ENCODE assay signal across 1 cellular context in the genomic region with DNA sequence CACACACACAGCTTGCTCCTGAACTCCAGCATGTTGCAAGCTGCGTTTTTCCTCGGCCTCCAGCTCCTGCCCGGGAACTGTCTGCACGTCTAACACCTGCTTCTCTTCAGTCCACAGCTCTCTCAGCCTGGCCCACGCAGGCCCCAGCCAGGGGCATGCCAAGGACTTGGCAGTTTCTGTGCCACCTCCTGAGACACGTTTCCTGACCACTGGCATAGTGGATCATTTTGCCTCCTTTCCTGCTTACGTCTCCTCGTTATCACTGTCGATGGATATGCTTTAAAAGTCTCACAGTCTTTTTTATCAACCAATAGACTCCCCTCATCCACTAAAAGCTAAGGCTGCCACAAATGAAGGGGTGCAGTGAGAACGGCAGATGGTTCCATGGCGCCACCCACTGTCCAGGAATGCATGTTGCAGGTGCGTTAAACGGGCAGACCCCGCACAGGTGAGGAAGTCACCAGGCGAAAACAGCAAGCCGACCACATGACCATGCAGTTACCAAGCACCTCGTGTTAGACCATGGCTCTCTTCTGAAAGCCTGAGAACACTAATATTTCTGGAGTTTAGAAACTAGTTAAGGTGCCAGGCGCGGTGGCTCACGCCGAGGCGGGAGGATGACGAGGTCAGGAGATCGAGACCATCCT.
A peak's percentile ranks its signal among the peaks of the same experiment; 100 is the strongest.
TF ChIP-seq lines count a peak whose summit lies in the region.

No MANE protein-coding gene starts in this region.

TF ChIP-seq in WTC11, 78 proteins besides CTCF, POLR2A, EP300 and RAD21 (continued from another document and continues in another):
- TF ChIP-seq, protein P1, sequence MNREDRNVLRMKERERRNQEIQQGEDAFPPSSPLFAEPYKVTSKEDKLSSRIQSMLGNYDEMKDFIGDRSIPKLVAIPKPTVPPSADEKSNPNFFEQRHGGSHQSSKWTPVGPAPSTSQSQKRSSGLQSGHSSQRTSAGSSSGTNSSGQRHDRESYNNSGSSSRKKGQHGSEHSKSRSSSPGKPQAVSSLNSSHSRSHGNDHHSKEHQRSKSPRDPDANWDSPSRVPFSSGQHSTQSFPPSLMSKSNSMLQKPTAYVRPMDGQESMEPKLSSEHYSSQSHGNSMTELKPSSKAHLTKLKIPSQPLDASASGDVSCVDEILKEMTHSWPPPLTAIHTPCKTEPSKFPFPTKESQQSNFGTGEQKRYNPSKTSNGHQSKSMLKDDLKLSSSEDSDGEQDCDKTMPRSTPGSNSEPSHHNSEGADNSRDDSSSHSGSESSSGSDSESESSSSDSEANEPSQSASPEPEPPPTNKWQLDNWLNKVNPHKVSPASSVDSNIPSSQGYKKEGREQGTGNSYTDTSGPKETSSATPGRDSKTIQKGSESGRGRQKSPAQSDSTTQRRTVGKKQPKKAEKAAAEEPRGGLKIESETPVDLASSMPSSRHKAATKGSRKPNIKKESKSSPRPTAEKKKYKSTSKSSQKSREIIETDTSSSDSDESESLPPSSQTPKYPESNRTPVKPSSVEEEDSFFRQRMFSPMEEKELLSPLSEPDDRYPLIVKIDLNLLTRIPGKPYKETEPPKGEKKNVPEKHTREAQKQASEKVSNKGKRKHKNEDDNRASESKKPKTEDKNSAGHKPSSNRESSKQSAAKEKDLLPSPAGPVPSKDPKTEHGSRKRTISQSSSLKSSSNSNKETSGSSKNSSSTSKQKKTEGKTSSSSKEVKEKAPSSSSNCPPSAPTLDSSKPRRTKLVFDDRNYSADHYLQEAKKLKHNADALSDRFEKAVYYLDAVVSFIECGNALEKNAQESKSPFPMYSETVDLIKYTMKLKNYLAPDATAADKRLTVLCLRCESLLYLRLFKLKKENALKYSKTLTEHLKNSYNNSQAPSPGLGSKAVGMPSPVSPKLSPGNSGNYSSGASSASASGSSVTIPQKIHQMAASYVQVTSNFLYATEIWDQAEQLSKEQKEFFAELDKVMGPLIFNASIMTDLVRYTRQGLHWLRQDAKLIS (CRISPR knock-in tag; IDR thresholded peaks at IDR 0.05; ENCODE audit: borderline replicate concordance), result no peak
- TF ChIP-seq ELF4 (CRISPR knock-in tag; IDR thresholded peaks at IDR 0.05; ENCODE audit: low read depth) (no peak), NR1H2 (CRISPR knock-in tag; IDR thresholded peaks at IDR 0.05) (no peak), FOXK1 (CRISPR knock-in tag; IDR thresholded peaks at IDR 0.05) (peak; percentile 93), TEAD4 (CRISPR knock-in tag; IDR thresholded peaks at IDR 0.05) (peak; percentile 79; the same call in 1 of the 2 replicates), PRRX2 (CRISPR knock-in tag; IDR thresholded peaks at IDR 0.05) (no peak), RELA (CRISPR knock-in tag; IDR thresholded peaks at IDR 0.05; ENCODE audit: borderline replicate concordance) (no peak), JUN (CRISPR knock-in tag; IDR thresholded peaks at IDR 0.05) (no peak), ZNF396 (CRISPR knock-in tag; IDR thresholded peaks at IDR 0.05; ENCODE audit: borderline replicate concordance) (no peak), ESRRA (CRISPR knock-in tag; IDR thresholded peaks at IDR 0.05; ENCODE audit: borderline replicate concordance) (no peak), NR3C1 (CRISPR knock-in tag; conservative IDR thresholded peaks at IDR 0.05; ENCODE audit: low read depth) (no peak), ZNF423 (CRISPR knock-in tag; IDR thresholded peaks at IDR 0.05) (no peak), RORB (CRISPR knock-in tag; IDR thresholded peaks at IDR 0.05) (no peak), ETV6 (CRISPR knock-in tag; IDR thresholded peaks at IDR 0.05) (peak; percentile 97), ZNF263 (CRISPR knock-in tag; IDR thresholded peaks at IDR 0.05; ENCODE audit: low read depth) (no peak), CREM (CRISPR knock-in tag; IDR thresholded peaks at IDR 0.05) (no peak), ATF1 (CRISPR knock-in tag; IDR thresholded peaks at IDR 0.05) (no peak), TEAD1 (CRISPR knock-in tag; IDR thresholded peaks at IDR 0.05) (peak; percentile 85; the same call in 1 of the 2 replicates), MYBL2 (CRISPR knock-in tag; IDR thresholded peaks at IDR 0.05) (no peak), GRHL2 (CRISPR knock-in tag; IDR thresholded peaks at IDR 0.05; ENCODE audit: insufficient replicate concordance, severe bottlenecking) (no peak), ZNF219 (CRISPR knock-in tag; IDR thresholded peaks at IDR 0.05; ENCODE audit: borderline replicate concordance) (no peak), ZNF416 (CRISPR knock-in tag; IDR thresholded peaks at IDR 0.05) (no peak), ZNF671 (CRISPR knock-in tag; IDR thresholded peaks at IDR 0.05) (no peak), MXD4 (CRISPR knock-in tag; IDR thresholded peaks at IDR 0.05; ENCODE audit: borderline replicate concordance) (no peak), HMGA2 (CRISPR knock-in tag; IDR thresholded peaks at IDR 0.05) (no peak), FOXJ3 (CRISPR knock-in tag; IDR thresholded peaks at IDR 0.05; ENCODE audit: borderline replicate concordance) (no peak), CREB1 (CRISPR knock-in tag; IDR thresholded peaks at IDR 0.05) (no peak)
- TF ChIP-seq, protein P2, sequence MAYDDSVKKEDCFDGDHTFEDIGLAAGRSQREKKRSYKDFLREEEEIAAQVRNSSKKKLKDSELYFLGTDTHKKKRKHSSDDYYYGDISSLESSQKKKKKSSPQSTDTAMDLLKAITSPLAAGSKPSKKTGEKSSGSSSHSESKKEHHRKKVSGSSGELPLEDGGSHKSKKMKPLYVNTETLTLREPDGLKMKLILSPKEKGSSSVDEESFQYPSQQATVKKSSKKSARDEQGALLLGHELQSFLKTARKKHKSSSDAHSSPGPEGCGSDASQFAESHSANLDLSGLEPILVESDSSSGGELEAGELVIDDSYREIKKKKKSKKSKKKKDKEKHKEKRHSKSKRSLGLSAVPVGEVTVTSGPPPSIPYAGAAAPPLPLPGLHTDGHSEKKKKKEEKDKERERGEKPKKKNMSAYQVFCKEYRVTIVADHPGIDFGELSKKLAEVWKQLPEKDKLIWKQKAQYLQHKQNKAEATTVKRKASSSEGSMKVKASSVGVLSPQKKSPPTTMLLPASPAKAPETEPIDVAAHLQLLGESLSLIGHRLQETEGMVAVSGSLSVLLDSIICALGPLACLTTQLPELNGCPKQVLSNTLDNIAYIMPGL (CRISPR knock-in tag; IDR thresholded peaks at IDR 0.05), result no peak
- TF ChIP-seq, protein P3, sequence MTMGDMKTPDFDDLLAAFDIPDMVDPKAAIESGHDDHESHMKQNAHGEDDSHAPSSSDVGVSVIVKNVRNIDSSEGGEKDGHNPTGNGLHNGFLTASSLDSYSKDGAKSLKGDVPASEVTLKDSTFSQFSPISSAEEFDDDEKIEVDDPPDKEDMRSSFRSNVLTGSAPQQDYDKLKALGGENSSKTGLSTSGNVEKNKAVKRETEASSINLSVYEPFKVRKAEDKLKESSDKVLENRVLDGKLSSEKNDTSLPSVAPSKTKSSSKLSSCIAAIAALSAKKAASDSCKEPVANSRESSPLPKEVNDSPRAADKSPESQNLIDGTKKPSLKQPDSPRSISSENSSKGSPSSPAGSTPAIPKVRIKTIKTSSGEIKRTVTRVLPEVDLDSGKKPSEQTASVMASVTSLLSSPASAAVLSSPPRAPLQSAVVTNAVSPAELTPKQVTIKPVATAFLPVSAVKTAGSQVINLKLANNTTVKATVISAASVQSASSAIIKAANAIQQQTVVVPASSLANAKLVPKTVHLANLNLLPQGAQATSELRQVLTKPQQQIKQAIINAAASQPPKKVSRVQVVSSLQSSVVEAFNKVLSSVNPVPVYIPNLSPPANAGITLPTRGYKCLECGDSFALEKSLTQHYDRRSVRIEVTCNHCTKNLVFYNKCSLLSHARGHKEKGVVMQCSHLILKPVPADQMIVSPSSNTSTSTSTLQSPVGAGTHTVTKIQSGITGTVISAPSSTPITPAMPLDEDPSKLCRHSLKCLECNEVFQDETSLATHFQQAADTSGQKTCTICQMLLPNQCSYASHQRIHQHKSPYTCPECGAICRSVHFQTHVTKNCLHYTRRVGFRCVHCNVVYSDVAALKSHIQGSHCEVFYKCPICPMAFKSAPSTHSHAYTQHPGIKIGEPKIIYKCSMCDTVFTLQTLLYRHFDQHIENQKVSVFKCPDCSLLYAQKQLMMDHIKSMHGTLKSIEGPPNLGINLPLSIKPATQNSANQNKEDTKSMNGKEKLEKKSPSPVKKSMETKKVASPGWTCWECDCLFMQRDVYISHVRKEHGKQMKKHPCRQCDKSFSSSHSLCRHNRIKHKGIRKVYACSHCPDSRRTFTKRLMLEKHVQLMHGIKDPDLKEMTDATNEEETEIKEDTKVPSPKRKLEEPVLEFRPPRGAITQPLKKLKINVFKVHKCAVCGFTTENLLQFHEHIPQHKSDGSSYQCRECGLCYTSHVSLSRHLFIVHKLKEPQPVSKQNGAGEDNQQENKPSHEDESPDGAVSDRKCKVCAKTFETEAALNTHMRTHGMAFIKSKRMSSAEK (CRISPR knock-in tag; IDR thresholded peaks at IDR 0.05; ENCODE audit: borderline replicate concordance), result no peak
- TF ChIP-seq, protein P4, sequence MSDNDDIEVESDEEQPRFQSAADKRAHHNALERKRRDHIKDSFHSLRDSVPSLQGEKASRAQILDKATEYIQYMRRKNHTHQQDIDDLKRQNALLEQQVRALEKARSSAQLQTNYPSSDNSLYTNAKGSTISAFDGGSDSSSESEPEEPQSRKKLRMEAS (CRISPR knock-in tag; IDR thresholded peaks at IDR 0.05), result peak; percentile 92
- TF ChIP-seq, protein P5, sequence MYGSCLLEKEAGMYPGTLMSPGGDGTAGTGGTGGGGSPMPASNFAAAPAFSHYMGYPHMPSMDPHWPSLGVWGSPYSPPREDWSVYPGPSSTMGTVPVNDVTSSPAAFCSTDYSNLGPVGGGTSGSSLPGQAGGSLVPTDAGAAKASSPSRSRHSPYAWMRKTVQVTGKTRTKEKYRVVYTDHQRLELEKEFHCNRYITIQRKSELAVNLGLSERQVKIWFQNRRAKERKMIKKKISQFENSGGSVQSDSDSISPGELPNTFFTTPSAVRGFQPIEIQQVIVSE (CRISPR knock-in tag; IDR thresholded peaks at IDR 0.05; ENCODE audit: borderline replicate concordance), result no peak
- TF ChIP-seq, protein P6, sequence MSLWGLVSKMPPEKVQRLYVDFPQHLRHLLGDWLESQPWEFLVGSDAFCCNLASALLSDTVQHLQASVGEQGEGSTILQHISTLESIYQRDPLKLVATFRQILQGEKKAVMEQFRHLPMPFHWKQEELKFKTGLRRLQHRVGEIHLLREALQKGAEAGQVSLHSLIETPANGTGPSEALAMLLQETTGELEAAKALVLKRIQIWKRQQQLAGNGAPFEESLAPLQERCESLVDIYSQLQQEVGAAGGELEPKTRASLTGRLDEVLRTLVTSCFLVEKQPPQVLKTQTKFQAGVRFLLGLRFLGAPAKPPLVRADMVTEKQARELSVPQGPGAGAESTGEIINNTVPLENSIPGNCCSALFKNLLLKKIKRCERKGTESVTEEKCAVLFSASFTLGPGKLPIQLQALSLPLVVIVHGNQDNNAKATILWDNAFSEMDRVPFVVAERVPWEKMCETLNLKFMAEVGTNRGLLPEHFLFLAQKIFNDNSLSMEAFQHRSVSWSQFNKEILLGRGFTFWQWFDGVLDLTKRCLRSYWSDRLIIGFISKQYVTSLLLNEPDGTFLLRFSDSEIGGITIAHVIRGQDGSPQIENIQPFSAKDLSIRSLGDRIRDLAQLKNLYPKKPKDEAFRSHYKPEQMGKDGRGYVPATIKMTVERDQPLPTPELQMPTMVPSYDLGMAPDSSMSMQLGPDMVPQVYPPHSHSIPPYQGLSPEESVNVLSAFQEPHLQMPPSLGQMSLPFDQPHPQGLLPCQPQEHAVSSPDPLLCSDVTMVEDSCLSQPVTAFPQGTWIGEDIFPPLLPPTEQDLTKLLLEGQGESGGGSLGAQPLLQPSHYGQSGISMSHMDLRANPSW (CRISPR knock-in tag; conservative IDR thresholded peaks at IDR 0.05; ENCODE audit: low read depth), result no peak
- TF ChIP-seq, protein P7, sequence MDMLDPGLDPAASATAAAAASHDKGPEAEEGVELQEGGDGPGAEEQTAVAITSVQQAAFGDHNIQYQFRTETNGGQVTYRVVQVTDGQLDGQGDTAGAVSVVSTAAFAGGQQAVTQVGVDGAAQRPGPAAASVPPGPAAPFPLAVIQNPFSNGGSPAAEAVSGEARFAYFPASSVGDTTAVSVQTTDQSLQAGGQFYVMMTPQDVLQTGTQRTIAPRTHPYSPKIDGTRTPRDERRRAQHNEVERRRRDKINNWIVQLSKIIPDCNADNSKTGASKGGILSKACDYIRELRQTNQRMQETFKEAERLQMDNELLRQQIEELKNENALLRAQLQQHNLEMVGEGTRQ (CRISPR knock-in tag; IDR thresholded peaks at IDR 0.05), result peak; percentile 88
- TF ChIP-seq, protein P8, sequence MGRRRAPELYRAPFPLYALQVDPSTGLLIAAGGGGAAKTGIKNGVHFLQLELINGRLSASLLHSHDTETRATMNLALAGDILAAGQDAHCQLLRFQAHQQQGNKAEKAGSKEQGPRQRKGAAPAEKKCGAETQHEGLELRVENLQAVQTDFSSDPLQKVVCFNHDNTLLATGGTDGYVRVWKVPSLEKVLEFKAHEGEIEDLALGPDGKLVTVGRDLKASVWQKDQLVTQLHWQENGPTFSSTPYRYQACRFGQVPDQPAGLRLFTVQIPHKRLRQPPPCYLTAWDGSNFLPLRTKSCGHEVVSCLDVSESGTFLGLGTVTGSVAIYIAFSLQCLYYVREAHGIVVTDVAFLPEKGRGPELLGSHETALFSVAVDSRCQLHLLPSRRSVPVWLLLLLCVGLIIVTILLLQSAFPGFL (CRISPR knock-in tag; IDR thresholded peaks at IDR 0.05; ENCODE audit: borderline replicate concordance), result no peak
- TF ChIP-seq, protein P9, sequence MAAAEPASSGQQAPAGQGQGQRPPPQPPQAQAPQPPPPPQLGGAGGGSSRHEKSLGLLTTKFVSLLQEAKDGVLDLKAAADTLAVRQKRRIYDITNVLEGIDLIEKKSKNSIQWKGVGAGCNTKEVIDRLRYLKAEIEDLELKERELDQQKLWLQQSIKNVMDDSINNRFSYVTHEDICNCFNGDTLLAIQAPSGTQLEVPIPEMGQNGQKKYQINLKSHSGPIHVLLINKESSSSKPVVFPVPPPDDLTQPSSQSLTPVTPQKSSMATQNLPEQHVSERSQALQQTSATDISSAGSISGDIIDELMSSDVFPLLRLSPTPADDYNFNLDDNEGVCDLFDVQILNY (CRISPR knock-in tag; IDR thresholded peaks at IDR 0.05), result no peak
- TF ChIP-seq, protein P10, sequence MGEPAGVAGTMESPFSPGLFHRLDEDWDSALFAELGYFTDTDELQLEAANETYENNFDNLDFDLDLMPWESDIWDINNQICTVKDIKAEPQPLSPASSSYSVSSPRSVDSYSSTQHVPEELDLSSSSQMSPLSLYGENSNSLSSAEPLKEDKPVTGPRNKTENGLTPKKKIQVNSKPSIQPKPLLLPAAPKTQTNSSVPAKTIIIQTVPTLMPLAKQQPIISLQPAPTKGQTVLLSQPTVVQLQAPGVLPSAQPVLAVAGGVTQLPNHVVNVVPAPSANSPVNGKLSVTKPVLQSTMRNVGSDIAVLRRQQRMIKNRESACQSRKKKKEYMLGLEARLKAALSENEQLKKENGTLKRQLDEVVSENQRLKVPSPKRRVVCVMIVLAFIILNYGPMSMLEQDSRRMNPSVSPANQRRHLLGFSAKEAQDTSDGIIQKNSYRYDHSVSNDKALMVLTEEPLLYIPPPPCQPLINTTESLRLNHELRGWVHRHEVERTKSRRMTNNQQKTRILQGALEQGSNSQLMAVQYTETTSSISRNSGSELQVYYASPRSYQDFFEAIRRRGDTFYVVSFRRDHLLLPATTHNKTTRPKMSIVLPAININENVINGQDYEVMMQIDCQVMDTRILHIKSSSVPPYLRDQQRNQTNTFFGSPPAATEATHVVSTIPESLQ (CRISPR knock-in tag; IDR thresholded peaks at IDR 0.05), result no peak
- TF ChIP-seq, protein P11, sequence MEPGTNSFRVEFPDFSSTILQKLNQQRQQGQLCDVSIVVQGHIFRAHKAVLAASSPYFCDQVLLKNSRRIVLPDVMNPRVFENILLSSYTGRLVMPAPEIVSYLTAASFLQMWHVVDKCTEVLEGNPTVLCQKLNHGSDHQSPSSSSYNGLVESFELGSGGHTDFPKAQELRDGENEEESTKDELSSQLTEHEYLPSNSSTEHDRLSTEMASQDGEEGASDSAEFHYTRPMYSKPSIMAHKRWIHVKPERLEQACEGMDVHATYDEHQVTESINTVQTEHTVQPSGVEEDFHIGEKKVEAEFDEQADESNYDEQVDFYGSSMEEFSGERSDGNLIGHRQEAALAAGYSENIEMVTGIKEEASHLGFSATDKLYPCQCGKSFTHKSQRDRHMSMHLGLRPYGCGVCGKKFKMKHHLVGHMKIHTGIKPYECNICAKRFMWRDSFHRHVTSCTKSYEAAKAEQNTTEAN (CRISPR knock-in tag; IDR thresholded peaks at IDR 0.05), result no peak
